In genomic region chr3:121592856-121593702, GRCh38 we compare ENCODE assay signal across 9 cellular contexts. TPM values are rescaled to one million over a fixed set of nuclear protein-coding genes. Genes with fewer than 3 reads are reported as not detected.
DNase-seq lines count a peak whose midpoint lies in the region; ATAC-seq and TF ChIP-seq lines count a peak whose summit lies in the region.
"Had no signal": no experiment of that assay in that cellular context is flagged by ENCODE, and none has a peak within 500 bp of the region (broad histone marks: within the 10 kb centered on the region; RNA-seq: fewer than 3 reads in every experiment).

FBXO40 (plus strand) TSS chr3:121593379; CDS start chr3:121620576, 27,197 bp downstream.

- peak; percentile 80 for ATAC-seq in HG02623 (IDR thresholded peaks at IDR 0.05; ENCODE audit: unreplicated experiment)
- ATAC-seq: stimulated activated naive B cell treated with anti-CD40 and anti-IgM and Interleukin-4, amounts not matched to agents 10 μg/mL and 1 μg/mL and 100 μg/mL, for 72 hours had no signal

- peak within 1 kb of the TSS; percentile 72 for H3K27ac ChIP-seq in temporal lobe (ENCODE audit: low read depth, low read length)
- H3K27ac ChIP-seq in vagina = no peak within 1 kb of the TSS

- intact Hi-C loops in cardiac septum (cut with DNase I) (loop anchor here (5.0 kb wide), 1 partner anchor 46 kb away; the partner anchor contains the start of gene POLQ), vagina (cut with DNase I) (no loop called here)

- no peak within 1 kb of the TSS for H3K4me3 ChIP-seq in vagina

- peak; percentile 73 for DNase-seq in NCI-H2196 treated with DMSO at 0.1 percent for 48 hours (lab: John Stamatoyannopoulos, UW; ENCODE audit: unreplicated experiment)
- DNase-seq in cardiac septum (ENCODE audit: low spot score) = no peak
- DNase-seq in NCI-H2227 treated with DMSO at 0.1 percent for 48 hours (lab: John Stamatoyannopoulos, UW) = no peak
- no peak for DNase-seq in vagina (ENCODE audit: extremely low spot score in 2 of 2)
- DNase-seq in Ammon's horn (ENCODE audit: low spot score) = no peak
- DNase-seq: midbrain; stimulated activated naive B cell treated with anti-CD40 and anti-IgM and Interleukin-4, amounts not matched to agents 10 μg/mL and 1 μg/mL and 100 μg/mL, for 72 hours had no signal

- H3K27me3 ChIP-seq in vagina = no peaks in the 10 kb centered on the region

- no peak for TF ChIP-seq CTCF in vagina (IDR thresholded peaks at IDR 0.05)

- H3K4me1 ChIP-seq in vagina = no peaks in the 10 kb centered on the region

- TF ChIP-seq POLR2A in vagina (IDR thresholded peaks at IDR 0.05) = no peak

- H3K36me3 ChIP-seq in vagina = no peaks in the 10 kb centered on the region

- H3K9me3 ChIP-seq in vagina = no peaks in the 10 kb centered on the region

RNA-seq across cellular contexts. Expression of gene FBXO40, which starts in this region (rescaled TPM):
- total RNA-seq in cardiac septum (147 TPM), temporal lobe (under 0.01 TPM), vagina (not detected)

Comparison
In these comparisons a context has a peak if more than half of its experiments do, and no peak if none do; other contexts are left out.
1. RNA of gene FBXO40 (total RNA-seq): 147 TPM in cardiac septum (single experiment); under 0.01 TPM in temporal lobe (single experiment) and not detected in vagina (single experiment); every median in the first group is over 100 times any median in the second.